Comparison of ENCODE assay signal across 1 cellular context in the genomic region with DNA sequence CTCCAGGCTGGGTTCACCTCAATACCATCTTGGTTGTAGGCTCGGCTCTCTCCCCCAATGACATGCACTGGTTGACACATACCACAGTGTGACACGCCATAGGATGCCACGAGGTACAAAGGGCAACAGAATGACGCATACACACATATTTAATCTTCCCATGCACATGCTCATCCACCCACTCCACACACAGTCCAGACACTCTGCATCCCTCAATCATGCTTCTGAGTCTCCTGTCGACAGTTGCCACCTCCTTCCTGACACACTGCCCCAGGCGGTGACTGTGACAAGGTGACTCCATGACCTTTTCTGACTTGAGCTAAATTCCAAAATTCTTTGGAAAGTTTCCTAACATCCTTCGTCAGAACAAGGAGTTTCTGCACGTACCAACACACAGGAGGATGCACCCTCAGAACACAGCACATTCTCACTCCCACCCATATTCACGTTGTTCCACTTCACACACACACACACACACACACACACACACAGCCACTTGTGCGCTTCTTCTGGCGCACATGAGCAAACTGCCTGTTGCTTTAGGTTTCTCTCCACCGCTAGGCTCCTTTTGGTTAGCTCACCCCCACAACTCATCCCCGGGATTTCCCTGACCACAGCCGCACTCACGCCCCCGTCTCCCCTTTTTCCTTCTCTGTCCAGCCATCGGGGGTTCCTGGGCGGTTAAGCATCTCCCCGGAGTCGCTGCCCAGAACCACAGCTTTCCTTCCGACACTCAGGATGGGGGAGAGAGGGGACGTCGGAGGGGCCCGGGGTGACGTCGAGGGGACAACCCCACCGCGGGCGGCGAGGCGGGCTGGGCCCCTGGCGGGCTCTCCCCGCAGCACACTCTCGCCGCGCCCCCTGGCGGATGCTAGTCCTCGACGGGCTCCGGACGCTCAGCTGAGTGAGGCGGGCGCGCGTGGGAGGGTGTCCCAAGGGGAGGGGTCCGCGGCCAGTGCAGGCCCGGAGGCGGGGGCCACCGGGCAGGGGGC.
TF ChIP-seq lines count a peak whose summit lies in the region.

No MANE protein-coding gene starts in this region.

TF ChIP-seq in WTC11, 78 proteins besides CTCF, POLR2A, EP300 and RAD21 (continued from another document):
- TF ChIP-seq, protein P1, sequence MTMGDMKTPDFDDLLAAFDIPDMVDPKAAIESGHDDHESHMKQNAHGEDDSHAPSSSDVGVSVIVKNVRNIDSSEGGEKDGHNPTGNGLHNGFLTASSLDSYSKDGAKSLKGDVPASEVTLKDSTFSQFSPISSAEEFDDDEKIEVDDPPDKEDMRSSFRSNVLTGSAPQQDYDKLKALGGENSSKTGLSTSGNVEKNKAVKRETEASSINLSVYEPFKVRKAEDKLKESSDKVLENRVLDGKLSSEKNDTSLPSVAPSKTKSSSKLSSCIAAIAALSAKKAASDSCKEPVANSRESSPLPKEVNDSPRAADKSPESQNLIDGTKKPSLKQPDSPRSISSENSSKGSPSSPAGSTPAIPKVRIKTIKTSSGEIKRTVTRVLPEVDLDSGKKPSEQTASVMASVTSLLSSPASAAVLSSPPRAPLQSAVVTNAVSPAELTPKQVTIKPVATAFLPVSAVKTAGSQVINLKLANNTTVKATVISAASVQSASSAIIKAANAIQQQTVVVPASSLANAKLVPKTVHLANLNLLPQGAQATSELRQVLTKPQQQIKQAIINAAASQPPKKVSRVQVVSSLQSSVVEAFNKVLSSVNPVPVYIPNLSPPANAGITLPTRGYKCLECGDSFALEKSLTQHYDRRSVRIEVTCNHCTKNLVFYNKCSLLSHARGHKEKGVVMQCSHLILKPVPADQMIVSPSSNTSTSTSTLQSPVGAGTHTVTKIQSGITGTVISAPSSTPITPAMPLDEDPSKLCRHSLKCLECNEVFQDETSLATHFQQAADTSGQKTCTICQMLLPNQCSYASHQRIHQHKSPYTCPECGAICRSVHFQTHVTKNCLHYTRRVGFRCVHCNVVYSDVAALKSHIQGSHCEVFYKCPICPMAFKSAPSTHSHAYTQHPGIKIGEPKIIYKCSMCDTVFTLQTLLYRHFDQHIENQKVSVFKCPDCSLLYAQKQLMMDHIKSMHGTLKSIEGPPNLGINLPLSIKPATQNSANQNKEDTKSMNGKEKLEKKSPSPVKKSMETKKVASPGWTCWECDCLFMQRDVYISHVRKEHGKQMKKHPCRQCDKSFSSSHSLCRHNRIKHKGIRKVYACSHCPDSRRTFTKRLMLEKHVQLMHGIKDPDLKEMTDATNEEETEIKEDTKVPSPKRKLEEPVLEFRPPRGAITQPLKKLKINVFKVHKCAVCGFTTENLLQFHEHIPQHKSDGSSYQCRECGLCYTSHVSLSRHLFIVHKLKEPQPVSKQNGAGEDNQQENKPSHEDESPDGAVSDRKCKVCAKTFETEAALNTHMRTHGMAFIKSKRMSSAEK (CRISPR knock-in tag; IDR thresholded peaks at IDR 0.05; ENCODE audit: borderline replicate concordance) = no peak
- 0 out of 2 replicates have a peak, but pooled peaks have one; percentile 28 for TF ChIP-seq SP1 (CRISPR knock-in tag; conservative IDR thresholded peaks at IDR 0.05)
